ENCODE assay signal across 8 cellular contexts in genomic region chr6:18154507-18155272, GRCh38. TPM values are rescaled to one million over a fixed set of nuclear protein-coding genes. Genes with fewer than 3 reads are reported as not detected.
DNase-seq lines count a peak whose midpoint lies in the region; ATAC-seq and TF ChIP-seq lines count a peak whose summit lies in the region.

Gene TPMT (minus strand): TSS chr6:18155077. CDS start chr6:18149127, 5,950 bp downstream.

- TF ChIP-seq POLR2A in gastroesophageal sphincter (IDR thresholded peaks at IDR 0.05) = peak; percentile 43 to 68
- peak; percentile 72 for TF ChIP-seq POLR2A in ovary (IDR thresholded peaks at IDR 0.05)

- peak within 1 kb of the TSS; percentile 96 for H3K27ac Mint-ChIP-seq in activated CD4-positive, alpha-beta T cell treated with anti-CD3 and anti-CD28 coated beads, Interleukin-2, amount 10 ng/mL, durations not matched to agents 7 days and 5 days

- 0 to 1% methylated on average over 16 to 28 of the region's 54 CpGs for WGBS in gastroesophageal sphincter (ENCODE audit: low coverage in 1 of 2), 2 donors
- 0 to 1% (median 0%) methylated on average over 39 to 54 of the region's 54 CpGs for WGBS in ovary, 3 donors

- H3K27ac ChIP-seq in gastroesophageal sphincter (peak within 1 kb of the TSS; percentile 78 to 91 (median 90)), ovary (peak within 1 kb of the TSS; percentile 50 to 70)

- H3K36me3 ChIP-seq in gastroesophageal sphincter = peaks cover 0 to under 1% of the 10 kb centered on the region in 2 donors
- no peaks in the 10 kb centered on the region for H3K36me3 ChIP-seq in ovary

- CTCF ChIA-PET in activated CD4-positive, alpha-beta T cell treated with anti-CD3 and anti-CD28 coated beads, Interleukin-2, amount 10 ng/mL, durations not matched to agents 7 days and 5 days (lab: Charles Lee) = interaction anchor here (1.0 to 1.3 kb wide), 3 partner anchors 452 to 1741 kb away, joined by 3 read pairs; no protein-coding TSS in a partner anchor

- H3K36me3 Mint-ChIP-seq in activated CD4-positive, alpha-beta T cell treated with anti-CD3 and anti-CD28 coated beads, Interleukin-2, amount 10 ng/mL, durations not matched to agents 7 days and 5 days (ENCODE audit: low read depth) = peaks cover 3% of the 10 kb centered on the region

- no peaks in the 10 kb centered on the region for H3K27me3 Mint-ChIP-seq in activated CD4-positive, alpha-beta T cell treated with anti-CD3 and anti-CD28 coated beads, Interleukin-2, amount 10 ng/mL, durations not matched to agents 7 days and 5 days

- POLR2A ChIA-PET in activated CD4-positive, alpha-beta T cell treated with anti-CD3 and anti-CD28 coated beads, Interleukin-2, amount 10 ng/mL, durations not matched to agents 7 days and 5 days (lab: Charles Lee) = interaction anchor here (0.6 to 0.7 kb wide), 2 partner anchors 347 to 1237 kb away, joined by 4 to 5 read pairs; no protein-coding TSS in a partner anchor

- H3K4me1 ChIP-seq in gastroesophageal sphincter (peaks cover 0 to 24% (median 4%) of the 10 kb centered on the region in 3 donors), ovary (ENCODE audit: insufficient read depth) (peaks cover 2% of the 10 kb centered on the region)

- no peak for TF ChIP-seq CTCF in gastroesophageal sphincter (IDR thresholded peaks at IDR 0.05)
- no peak for TF ChIP-seq CTCF in ovary (IDR thresholded peaks at IDR 0.05)

- peak; percentile 46 for ATAC-seq in HG02840 (IDR thresholded peaks at IDR 0.05; ENCODE audit: low FRiP score, unreplicated experiment)
- ATAC-seq in gastroesophageal sphincter = no peak

- DNase-seq in activated T-cell treated with anti-CD3 and anti-CD28 coated beads for 1 hour (ENCODE audit: low read depth) = peak; percentile 4
- no peak for DNase-seq in activated T-cell treated with anti-CD3 and anti-CD28 coated beads for 4 hours
- DNase-seq in NCI-H1417 (lab: John Stamatoyannopoulos, UW) = peak; percentile 96 to 98 (median 96)
- DNase-seq in activated CD4-positive, alpha-beta T cell treated with anti-CD3 and anti-CD28 coated beads, Interleukin-2, amount 10 ng/mL, durations not matched to agents 7 days and 5 days = peak; percentile 10
- peak in 2 of 5 donors; percentile 98 for DNase-seq in ovary
- no peak for DNase-seq in foreskin melanocyte

- H3K4me1 Mint-ChIP-seq in activated CD4-positive, alpha-beta T cell treated with anti-CD3 and anti-CD28 coated beads, Interleukin-2, amount 10 ng/mL, durations not matched to agents 7 days and 5 days = peaks cover 27% of the 10 kb centered on the region

- H3K4me3 Mint-ChIP-seq in activated CD4-positive, alpha-beta T cell treated with anti-CD3 and anti-CD28 coated beads, Interleukin-2, amount 10 ng/mL, durations not matched to agents 7 days and 5 days = peak within 1 kb of the TSS; percentile 98

- intact Hi-C loops in ovary (cut with DNase I) = loop anchor here in 1 of 4 donors (10.0 kb wide), 1 partner anchor 110 kb away; the partner anchor contains the start of gene DEK

- H3K27me3 ChIP-seq in gastroesophageal sphincter = no peaks in the 10 kb centered on the region
- no peaks in the 10 kb centered on the region for H3K27me3 ChIP-seq in ovary

- no peaks in the 10 kb centered on the region for H3K9me3 Mint-ChIP-seq in activated CD4-positive, alpha-beta T cell treated with anti-CD3 and anti-CD28 coated beads, Interleukin-2, amount 10 ng/mL, durations not matched to agents 7 days and 5 days

- H3K4me3 ChIP-seq in gastroesophageal sphincter (peak within 1 kb of the TSS; percentile 68 to 98), ovary (peak within 1 kb of the TSS; percentile 97)

- H3K9me3 ChIP-seq in gastroesophageal sphincter (no peaks in the 10 kb centered on the region), ovary (no peaks in the 10 kb centered on the region)

- no peak for TF ChIP-seq EP300 in gastroesophageal sphincter (IDR thresholded peaks at IDR 0.05)
- TF ChIP-seq EP300 in ovary (IDR thresholded peaks at IDR 0.05) = no peak

RNA-seq across cellular contexts. Expression of gene TPMT, which starts in this region (rescaled TPM):
- total RNA-seq in activated CD4-positive, alpha-beta T cell treated with anti-CD3 and anti-CD28 coated beads, Interleukin-2, amount 10 ng/mL, durations not matched to agents 7 days and 5 days = 1 to 10 TPM; 5.4 to 5.8 TPM
- total RNA-seq in gastroesophageal sphincter (1 to 10 TPM; 5.7 to 8.9 (median 7.2) TPM), ovary (1 to 10 TPM; 4.2 to 7.7 (median 5.4) TPM)
- 10 to 100 TPM in 1 of 2 donors, 1 to 10 TPM in 1; 5.0 to 11.5 TPM for polyA plus RNA-seq in ovary

Comparison
In these comparisons a context has a peak if more than half of its experiments do, and no peak if none do; other contexts are left out.
1. DNase-seq: peak in activated T-cell treated with anti-CD3 and anti-CD28 coated beads for 1 hour (single experiment), NCI-H1417 (3 of 3) and activated CD4-positive, alpha-beta T cell treated with anti-CD3 and anti-CD28 coated beads, Interleukin-2, amount 10 ng/mL, durations not matched to agents 7 days and 5 days (single experiment); none in activated T-cell treated with anti-CD3 and anti-CD28 coated beads for 4 hours (single experiment) and foreskin melanocyte (single experiment).